ENCODE assay signal across 13 cellular contexts in genomic region chr12:57234571-57235011, GRCh38. TPM values are rescaled to one million over a fixed set of nuclear protein-coding genes. Genes with fewer than 3 reads are reported as not detected.
DNase-seq lines count a peak whose midpoint lies in the region; ATAC-seq and TF ChIP-seq lines count a peak whose summit lies in the region.
"Had no signal": no experiment of that assay in that cellular context is flagged by ENCODE, and none has a peak within 500 bp of the region (broad histone marks: within the 10 kb centered on the region; RNA-seq: fewer than 3 reads in every experiment).

No MANE protein-coding gene starts in this region.

- H3K27ac ChIP-seq in right atrium auricular region (peak overlapping the region; percentile 41 to 71), SU-DHL-6 (ENCODE audit: low read depth, low read length) (peak overlapping the region; percentile 51)

- peaks cover 29% of the 10 kb centered on the region for H3K36me3 ChIP-seq in right atrium auricular region
- peaks cover 23% of the 10 kb centered on the region for H3K36me3 ChIP-seq in SU-DHL-6 (ENCODE audit: low read length)

- peak overlapping the region; percentile 30 for H3K4me2 ChIP-seq in SU-DHL-6 (ENCODE audit: low read depth, low read length, poor library complexity, severe bottlenecking)

- no peak overlapping the region; the same call in 1 of the 2 replicates for H3K9ac ChIP-seq in SU-DHL-6 (ENCODE audit: low read length)

- peaks cover 17% of the 10 kb centered on the region for H3F3A ChIP-seq in SU-DHL-6 (ENCODE audit: insufficient read depth)

- no TSS peak for BruUV-seq in MCF 10A (replicated peaks; lab: Mats Ljungman, UMichigan)

- H2AFZ ChIP-seq in SU-DHL-6 (ENCODE audit: low read depth, low read length, severe bottlenecking), result no peak overlapping the region

- H3K27me3 ChIP-seq in right atrium auricular region, result peaks cover 0 to 12% of the 10 kb centered on the region in 2 donors
- H3K27me3 ChIP-seq in SU-DHL-6 (ENCODE audit: low read length), result no peaks in the 10 kb centered on the region

- H3K4me3 Mint-ChIP-seq in type B pancreatic cell (peak overlapping the region; percentile 21), MCF 10A (ENCODE audit: unreplicated experiment) (no peak overlapping the region)
- H3K4me3 Mint-ChIP-seq: stimulated activated effector memory CD8-positive, alpha-beta T cell treated with anti-CD3 and anti-CD28 coated beads, Interleukin-12 subunit alpha, Interleukin-12 subunit beta, amount 100 ng/mL, for 72 hours had no signal

- H3K79me2 ChIP-seq in SU-DHL-6 (ENCODE audit: insufficient read depth, low read length), result peaks cover 28% of the 10 kb centered on the region

- TF ChIP-seq CTCF in right atrium auricular region (IDR thresholded peaks at IDR 0.05) (no peak), SU-DHL-6 (IDR thresholded peaks at IDR 0.05; ENCODE audit: insufficient read depth, low read length, poor library complexity, severe bottlenecking) (no peak), type B pancreatic cell (conservative IDR thresholded peaks at IDR 0.05) (no peak), MCF 10A (IDR thresholded peaks at IDR 0.05; ENCODE audit: unreplicated experiment) (no peak)

- peak overlapping the region; percentile 12 for H3K27ac Mint-ChIP-seq in type B pancreatic cell
- H3K27ac Mint-ChIP-seq in MCF 10A (ENCODE audit: low read depth, unreplicated experiment), result no peak overlapping the region
- H3K27ac Mint-ChIP-seq: stimulated activated effector memory CD8-positive, alpha-beta T cell treated with anti-CD3 and anti-CD28 coated beads, Interleukin-12 subunit alpha, Interleukin-12 subunit beta, amount 100 ng/mL, for 72 hours had no signal

- H3K9me3 Mint-ChIP-seq in type B pancreatic cell (no peaks in the 10 kb centered on the region), MCF 10A (ENCODE audit: unreplicated experiment) (no peaks in the 10 kb centered on the region)
- H3K9me3 Mint-ChIP-seq: stimulated activated effector memory CD8-positive, alpha-beta T cell treated with anti-CD3 and anti-CD28 coated beads, Interleukin-12 subunit alpha, Interleukin-12 subunit beta, amount 100 ng/mL, for 72 hours had no signal

- POLR2A ChIA-PET in MCF 10A (lab: Yijun Ruan, JAX), result no interaction called here

- DNase-seq in right atrium auricular region (ENCODE audit: low spot score) (no peak), left ventricle myocardium superior (no peak), left kidney (ENCODE audit: low read depth, low spot score) (peak; percentile 42), type B pancreatic cell (ENCODE audit: extremely low spot score, unreplicated experiment) (no peak), MCF 10A (ENCODE audit: unreplicated experiment) (no peak)
- DNase-seq: EL, NCI-H1694 had no signal

- H3K36me3 Mint-ChIP-seq in type B pancreatic cell (peaks cover 9% of the 10 kb centered on the region), MCF 10A (ENCODE audit: insufficient read depth, unreplicated experiment) (peaks cover 58% of the 10 kb centered on the region)

- ATAC-seq in left ventricle myocardium superior (no peak), HG02759 (IDR thresholded peaks at IDR 0.05; ENCODE audit: unreplicated experiment) (no peak), HG02938 (IDR thresholded peaks at IDR 0.05; ENCODE audit: unreplicated experiment) (no peak)
- ATAC-seq: stimulated activated effector memory CD8-positive, alpha-beta T cell treated with anti-CD3 and anti-CD28 coated beads, Interleukin-12 subunit alpha, Interleukin-12 subunit beta, amount 100 ng/mL, for 72 hours had no signal

- H3K27me3 Mint-ChIP-seq in type B pancreatic cell, result peaks cover 30% of the 10 kb centered on the region
- H3K27me3 Mint-ChIP-seq in MCF 10A (ENCODE audit: insufficient read depth, unreplicated experiment), result no peaks in the 10 kb centered on the region

- no peaks in the 10 kb centered on the region for H3K9me2 ChIP-seq in SU-DHL-6 (replicated peaks; ENCODE audit: insufficient read depth, low read length)

- CTCF ChIA-PET in MCF 10A (lab: Yijun Ruan, JAX), result no interaction called here

- peaks cover 0 to 55% of the 10 kb centered on the region in 2 donors for H3K4me1 ChIP-seq in right atrium auricular region

- H3K4me1 Mint-ChIP-seq in type B pancreatic cell (ENCODE audit: unreplicated experiment), result peaks cover 41% of the 10 kb centered on the region
- peaks cover 30% of the 10 kb centered on the region for H3K4me1 Mint-ChIP-seq in MCF 10A (ENCODE audit: insufficient read depth, unreplicated experiment)

- H3K9me3 ChIP-seq in right atrium auricular region (no peaks in the 10 kb centered on the region), SU-DHL-6 (ENCODE audit: insufficient read depth, low read length) (no peaks in the 10 kb centered on the region)
- H3K9me3 ChIP-seq: HAP-1 had no signal

- intact Hi-C loops in left ventricle myocardium superior (cut with micrococcal nuclease), result no loop called here
- intact Hi-C loops in MCF 10A (cut with micrococcal nuclease), result no loop called here

- H4K20me1 ChIP-seq in SU-DHL-6 (ENCODE audit: low read depth, low read length), result no peaks in the 10 kb centered on the region; the same call in 1 of the 2 replicates

- no peak overlapping the region for H3K4me3 ChIP-seq in right atrium auricular region
- H3K4me3 ChIP-seq in SU-DHL-6 (ENCODE audit: insufficient read depth, low read length, poor library complexity, severe bottlenecking), result no peak overlapping the region
- H3K4me3 ChIP-seq: HAP-1 had no signal

RNA-seq across cellular contexts. Expression of gene SHMT2, which starts 5.1 kb away (rescaled TPM):
- total RNA-seq in right atrium auricular region (10 to 100 TPM; 16.6 to 33.0 TPM), left ventricle myocardium superior (33.4 TPM), type B pancreatic cell (ENCODE audit: low replicate concordance) (108 and 131 TPM in 2 replicates), MCF 10A (2022) (375 and 421 TPM in 2 replicates)

RNA-seq across cellular contexts. Expression of gene STAC3, which starts 16.4 kb away (rescaled TPM):
- total RNA-seq in right atrium auricular region, result under 1 TPM; 0.48 to 0.59 TPM
- 1.4 TPM for total RNA-seq in left ventricle myocardium superior
- 1.6 and 4.8 TPM in 2 replicates for total RNA-seq in type B pancreatic cell (ENCODE audit: low replicate concordance)
- 2.5 and 2.8 TPM in 2 replicates for total RNA-seq in MCF 10A (2022)

RNA-seq across cellular contexts. Expression of gene NXPH4, which starts 18.0 kb away (rescaled TPM):
- total RNA-seq in right atrium auricular region (1 to 10 TPM in 1 of 2 donors, under 1 TPM in 1; 0.28 to 1.1 TPM), left ventricle myocardium superior (1.8 TPM), type B pancreatic cell (ENCODE audit: low replicate concordance) (15.1 and 45.5 TPM in 2 replicates), MCF 10A (2022) (2.2 and 2.8 TPM in 2 replicates)
- total RNA-seq: endothelial cell of umbilical vein had no signal
